ENCODE assay signal across 11 cellular contexts in the genomic region with DNA sequence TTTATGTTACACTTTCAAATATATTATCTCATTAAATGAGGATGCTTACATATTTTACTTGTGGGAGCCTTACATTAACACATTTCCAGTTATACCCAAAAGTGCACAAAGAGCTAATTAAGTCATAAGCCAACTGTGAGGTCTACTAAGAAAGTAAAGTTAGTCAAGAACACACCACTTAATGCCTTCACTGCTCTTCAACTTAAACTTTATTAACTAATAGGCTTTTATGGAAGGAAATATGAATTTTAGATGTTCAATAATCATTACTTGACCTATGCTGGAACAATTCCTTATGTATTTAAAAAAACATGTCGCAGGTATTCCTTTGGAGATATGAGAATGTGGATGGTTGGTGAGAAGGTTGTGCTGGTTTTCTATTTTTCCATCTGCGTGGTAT. TPM values are rescaled to one million over a fixed set of nuclear protein-coding genes. Genes with fewer than 3 reads are reported as not detected.
DNase-seq lines count a peak whose midpoint lies in the region; ATAC-seq and TF ChIP-seq lines count a peak whose summit lies in the region.
"Had no signal": no experiment of that assay in that cellular context is flagged by ENCODE, and none has a peak within 500 bp of the region (broad histone marks: within the 10 kb centered on the region; RNA-seq: fewer than 3 reads in every experiment).

No MANE protein-coding gene starts in this region.

- POLR2A ChIA-PET in WTC11 (lab: Charles Lee) = no interaction called here

- peaks cover 56% of the 10 kb centered on the region for H3K4me1 Mint-ChIP-seq in activated T-cell treated with anti-CD3 and anti-CD28 coated beads, Interleukin-2, amount 50 U/mL, for 24 hours (ENCODE audit: low read depth)
- H3K4me1 Mint-ChIP-seq in WTC11 (peaks cover 35% of the 10 kb centered on the region), immature natural killer cell (peaks cover 77 to 79% of the 10 kb centered on the region in 2 donors)

- H3K27me3 Mint-ChIP-seq in activated T-cell treated with anti-CD3 and anti-CD28 coated beads, Interleukin-2, amount 50 U/mL, for 24 hours = no peaks in the 10 kb centered on the region
- H3K27me3 Mint-ChIP-seq in WTC11 (ENCODE audit: low read depth) (peaks cover 49% of the 10 kb centered on the region), immature natural killer cell (ENCODE audit: low read depth in 3 of 3) (peaks cover 11 to 21% (median 14%) of the 10 kb centered on the region in 3 donors)

- H3K36me3 Mint-ChIP-seq in activated T-cell treated with anti-CD3 and anti-CD28 coated beads, Interleukin-2, amount 50 U/mL, for 24 hours (ENCODE audit: low read depth) = peaks cover 86% of the 10 kb centered on the region
- H3K36me3 Mint-ChIP-seq in WTC11 (no peaks in the 10 kb centered on the region), immature natural killer cell (peaks cover 0 to 12% (median 11%) of the 10 kb centered on the region in 3 donors)

- ATAC-seq in WTC11 = no peak
- no peak for ATAC-seq in thoracic aorta (ENCODE audit: insufficient number of reproducible peaks, low FRiP score, low read depth)
- ATAC-seq in GM18867 (IDR thresholded peaks at IDR 0.05; ENCODE audit: unreplicated experiment) = no peak

- DNase-seq in activated T-cell treated with anti-CD3 and anti-CD28 coated beads, Interleukin-2, amount 50 U/mL, for 24 hours = no peak
- no peak for DNase-seq in activated T-cell treated with anti-CD3 and anti-CD28 coated beads, Interleukin-2, amount 50 U/mL, for 1 hour
- no peak for DNase-seq in WTC11 (ENCODE audit: low spot score)
- DNase-seq in immature natural killer cell = no peak
- DNase-seq in thoracic aorta (ENCODE audit: low spot score) = no peak
- DNase-seq in islet precursor cell = no peak
- no peak for DNase-seq in kidney glomerular epithelial cell (lab: John Stamatoyannopoulos, UW)
- DNase-seq: NCI-H2227 treated with DMSO at 0.1 percent for 48 hours had no signal

- peaks cover 3% of the 10 kb centered on the region for H3K9me3 Mint-ChIP-seq in activated T-cell treated with anti-CD3 and anti-CD28 coated beads, Interleukin-2, amount 50 U/mL, for 24 hours
- no peaks in the 10 kb centered on the region for H3K9me3 Mint-ChIP-seq in WTC11
- H3K9me3 Mint-ChIP-seq in immature natural killer cell = no peaks in the 10 kb centered on the region

- peak overlapping the region; percentile 65 for H3K4me3 ChIP-seq in thoracic aorta

- no peaks in the 10 kb centered on the region for H3K36me3 ChIP-seq in thoracic aorta

- no peaks in the 10 kb centered on the region for H3K27me3 ChIP-seq in thoracic aorta (replicated peaks; ENCODE audit: insufficient read depth)

- peaks cover 0 to 21% of the 10 kb centered on the region in 2 donors for H3K4me1 ChIP-seq in thoracic aorta (ENCODE audit: control insufficient read depth in 1 of 2, low read depth in 2 of 2)

- no peaks in the 10 kb centered on the region for H3K9me3 ChIP-seq in thoracic aorta

- H3K27ac ChIP-seq in thoracic aorta = no peak overlapping the region
- H3K27ac ChIP-seq: VCaP had no signal

- H3K27ac Mint-ChIP-seq in activated T-cell treated with anti-CD3 and anti-CD28 coated beads, Interleukin-2, amount 50 U/mL, for 24 hours = peak overlapping the region; percentile 99
- H3K27ac Mint-ChIP-seq in WTC11 (no peak overlapping the region), immature natural killer cell (peak overlapping the region; percentile 93 to 99 (median 99))

- H3K4me3 Mint-ChIP-seq in activated T-cell treated with anti-CD3 and anti-CD28 coated beads, Interleukin-2, amount 50 U/mL, for 24 hours = peak overlapping the region; percentile 93
- H3K4me3 Mint-ChIP-seq in WTC11 (peak overlapping the region; percentile 90), immature natural killer cell (peak overlapping the region; percentile 91 to 97 (median 93))

- TF ChIP-seq CTCF in WTC11 (IDR thresholded peaks at IDR 0.05) (no peak), thoracic aorta (IDR thresholded peaks at IDR 0.05) (no peak)

- CTCF ChIA-PET in WTC11 (lab: Charles Lee) = interaction anchor here (0.9 to 2.3 kb wide), 8 partner anchors 48 to 779 kb away, joined by 3 to 11 read pairs (median 4); no protein-coding TSS in a partner anchor

TF ChIP-seq in WTC11, 78 proteins besides CTCF, POLR2A, EP300 and RAD21 (continues in another document):
- TF ChIP-seq CREB1 (CRISPR knock-in tag; IDR thresholded peaks at IDR 0.05) = no peak
- no peak for TF ChIP-seq KAT7 (CRISPR knock-in tag; IDR thresholded peaks at IDR 0.05; ENCODE audit: borderline replicate concordance)
- TF ChIP-seq GTF2I (CRISPR knock-in tag; conservative IDR thresholded peaks at IDR 0.05) = no peak
- TF ChIP-seq, protein P1, sequence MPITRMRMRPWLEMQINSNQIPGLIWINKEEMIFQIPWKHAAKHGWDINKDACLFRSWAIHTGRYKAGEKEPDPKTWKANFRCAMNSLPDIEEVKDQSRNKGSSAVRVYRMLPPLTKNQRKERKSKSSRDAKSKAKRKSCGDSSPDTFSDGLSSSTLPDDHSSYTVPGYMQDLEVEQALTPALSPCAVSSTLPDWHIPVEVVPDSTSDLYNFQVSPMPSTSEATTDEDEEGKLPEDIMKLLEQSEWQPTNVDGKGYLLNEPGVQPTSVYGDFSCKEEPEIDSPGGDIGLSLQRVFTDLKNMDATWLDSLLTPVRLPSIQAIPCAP (CRISPR knock-in tag; IDR thresholded peaks at IDR 0.05) = no peak
- TF ChIP-seq, protein P2, sequence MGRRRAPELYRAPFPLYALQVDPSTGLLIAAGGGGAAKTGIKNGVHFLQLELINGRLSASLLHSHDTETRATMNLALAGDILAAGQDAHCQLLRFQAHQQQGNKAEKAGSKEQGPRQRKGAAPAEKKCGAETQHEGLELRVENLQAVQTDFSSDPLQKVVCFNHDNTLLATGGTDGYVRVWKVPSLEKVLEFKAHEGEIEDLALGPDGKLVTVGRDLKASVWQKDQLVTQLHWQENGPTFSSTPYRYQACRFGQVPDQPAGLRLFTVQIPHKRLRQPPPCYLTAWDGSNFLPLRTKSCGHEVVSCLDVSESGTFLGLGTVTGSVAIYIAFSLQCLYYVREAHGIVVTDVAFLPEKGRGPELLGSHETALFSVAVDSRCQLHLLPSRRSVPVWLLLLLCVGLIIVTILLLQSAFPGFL (CRISPR knock-in tag; IDR thresholded peaks at IDR 0.05; ENCODE audit: borderline replicate concordance) = no peak
- TF ChIP-seq, protein P3, sequence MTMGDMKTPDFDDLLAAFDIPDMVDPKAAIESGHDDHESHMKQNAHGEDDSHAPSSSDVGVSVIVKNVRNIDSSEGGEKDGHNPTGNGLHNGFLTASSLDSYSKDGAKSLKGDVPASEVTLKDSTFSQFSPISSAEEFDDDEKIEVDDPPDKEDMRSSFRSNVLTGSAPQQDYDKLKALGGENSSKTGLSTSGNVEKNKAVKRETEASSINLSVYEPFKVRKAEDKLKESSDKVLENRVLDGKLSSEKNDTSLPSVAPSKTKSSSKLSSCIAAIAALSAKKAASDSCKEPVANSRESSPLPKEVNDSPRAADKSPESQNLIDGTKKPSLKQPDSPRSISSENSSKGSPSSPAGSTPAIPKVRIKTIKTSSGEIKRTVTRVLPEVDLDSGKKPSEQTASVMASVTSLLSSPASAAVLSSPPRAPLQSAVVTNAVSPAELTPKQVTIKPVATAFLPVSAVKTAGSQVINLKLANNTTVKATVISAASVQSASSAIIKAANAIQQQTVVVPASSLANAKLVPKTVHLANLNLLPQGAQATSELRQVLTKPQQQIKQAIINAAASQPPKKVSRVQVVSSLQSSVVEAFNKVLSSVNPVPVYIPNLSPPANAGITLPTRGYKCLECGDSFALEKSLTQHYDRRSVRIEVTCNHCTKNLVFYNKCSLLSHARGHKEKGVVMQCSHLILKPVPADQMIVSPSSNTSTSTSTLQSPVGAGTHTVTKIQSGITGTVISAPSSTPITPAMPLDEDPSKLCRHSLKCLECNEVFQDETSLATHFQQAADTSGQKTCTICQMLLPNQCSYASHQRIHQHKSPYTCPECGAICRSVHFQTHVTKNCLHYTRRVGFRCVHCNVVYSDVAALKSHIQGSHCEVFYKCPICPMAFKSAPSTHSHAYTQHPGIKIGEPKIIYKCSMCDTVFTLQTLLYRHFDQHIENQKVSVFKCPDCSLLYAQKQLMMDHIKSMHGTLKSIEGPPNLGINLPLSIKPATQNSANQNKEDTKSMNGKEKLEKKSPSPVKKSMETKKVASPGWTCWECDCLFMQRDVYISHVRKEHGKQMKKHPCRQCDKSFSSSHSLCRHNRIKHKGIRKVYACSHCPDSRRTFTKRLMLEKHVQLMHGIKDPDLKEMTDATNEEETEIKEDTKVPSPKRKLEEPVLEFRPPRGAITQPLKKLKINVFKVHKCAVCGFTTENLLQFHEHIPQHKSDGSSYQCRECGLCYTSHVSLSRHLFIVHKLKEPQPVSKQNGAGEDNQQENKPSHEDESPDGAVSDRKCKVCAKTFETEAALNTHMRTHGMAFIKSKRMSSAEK (CRISPR knock-in tag; IDR thresholded peaks at IDR 0.05; ENCODE audit: borderline replicate concordance) = no peak
- no peak for TF ChIP-seq FOXK1 (CRISPR knock-in tag; IDR thresholded peaks at IDR 0.05)
- no peak for TF ChIP-seq JAZF1 (CRISPR knock-in tag; IDR thresholded peaks at IDR 0.05)
- TF ChIP-seq, protein P4, sequence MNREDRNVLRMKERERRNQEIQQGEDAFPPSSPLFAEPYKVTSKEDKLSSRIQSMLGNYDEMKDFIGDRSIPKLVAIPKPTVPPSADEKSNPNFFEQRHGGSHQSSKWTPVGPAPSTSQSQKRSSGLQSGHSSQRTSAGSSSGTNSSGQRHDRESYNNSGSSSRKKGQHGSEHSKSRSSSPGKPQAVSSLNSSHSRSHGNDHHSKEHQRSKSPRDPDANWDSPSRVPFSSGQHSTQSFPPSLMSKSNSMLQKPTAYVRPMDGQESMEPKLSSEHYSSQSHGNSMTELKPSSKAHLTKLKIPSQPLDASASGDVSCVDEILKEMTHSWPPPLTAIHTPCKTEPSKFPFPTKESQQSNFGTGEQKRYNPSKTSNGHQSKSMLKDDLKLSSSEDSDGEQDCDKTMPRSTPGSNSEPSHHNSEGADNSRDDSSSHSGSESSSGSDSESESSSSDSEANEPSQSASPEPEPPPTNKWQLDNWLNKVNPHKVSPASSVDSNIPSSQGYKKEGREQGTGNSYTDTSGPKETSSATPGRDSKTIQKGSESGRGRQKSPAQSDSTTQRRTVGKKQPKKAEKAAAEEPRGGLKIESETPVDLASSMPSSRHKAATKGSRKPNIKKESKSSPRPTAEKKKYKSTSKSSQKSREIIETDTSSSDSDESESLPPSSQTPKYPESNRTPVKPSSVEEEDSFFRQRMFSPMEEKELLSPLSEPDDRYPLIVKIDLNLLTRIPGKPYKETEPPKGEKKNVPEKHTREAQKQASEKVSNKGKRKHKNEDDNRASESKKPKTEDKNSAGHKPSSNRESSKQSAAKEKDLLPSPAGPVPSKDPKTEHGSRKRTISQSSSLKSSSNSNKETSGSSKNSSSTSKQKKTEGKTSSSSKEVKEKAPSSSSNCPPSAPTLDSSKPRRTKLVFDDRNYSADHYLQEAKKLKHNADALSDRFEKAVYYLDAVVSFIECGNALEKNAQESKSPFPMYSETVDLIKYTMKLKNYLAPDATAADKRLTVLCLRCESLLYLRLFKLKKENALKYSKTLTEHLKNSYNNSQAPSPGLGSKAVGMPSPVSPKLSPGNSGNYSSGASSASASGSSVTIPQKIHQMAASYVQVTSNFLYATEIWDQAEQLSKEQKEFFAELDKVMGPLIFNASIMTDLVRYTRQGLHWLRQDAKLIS (CRISPR knock-in tag; IDR thresholded peaks at IDR 0.05; ENCODE audit: borderline replicate concordance) = no peak

RNA-seq across cellular contexts. Expression of a gene that starts 3.4 kb away (rescaled TPM):
- 0.76 to 1.3 TPM (median 0.96 TPM) in 3 replicates for total RNA-seq in WTC11 (2021)
- polyA plus RNA-seq in immature natural killer cell = 10 to 100 TPM; 15.7 to 19.9 (median 19.2) TPM
- 1 to 10 TPM; 7.0 to 9.0 TPM for total RNA-seq in thoracic aorta
- polyA plus RNA-seq: BJ had no signal
